18 cellular contexts compared by ENCODE assay signal in the genomic region with DNA sequence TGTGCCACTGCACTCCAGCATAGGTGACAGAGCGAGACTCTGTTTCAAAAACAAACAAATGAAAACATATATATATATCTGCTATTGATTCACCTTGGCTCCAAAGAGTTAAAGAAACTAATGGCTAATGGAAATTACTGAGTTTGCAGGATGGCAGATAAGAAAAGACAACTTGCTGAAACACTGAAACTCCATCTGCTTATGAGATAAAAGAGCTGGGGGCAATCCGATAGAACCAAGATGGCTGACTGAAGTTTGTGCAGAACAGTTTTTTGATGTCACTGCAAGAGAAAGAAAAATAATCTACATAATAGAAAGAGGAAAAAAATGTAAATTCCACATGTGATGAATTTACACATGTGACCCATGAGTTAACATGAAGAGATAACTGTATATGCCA.
"Had no signal": no experiment of that assay in that cellular context is flagged by ENCODE, and none has a peak within 500 bp of the region (broad histone marks: within the 10 kb centered on the region; RNA-seq: fewer than 3 reads in every experiment).

No MANE protein-coding gene starts in this region.

- H3K4me2 ChIP-seq: KMS-11, SK-N-SH had no signal

- DNase-seq: NCI-H1092, NCI-H1105 treated with DMSO at 0.1 percent for 48 hours, NCI-H1417 treated with DMSO at 0.1 percent for 48 hours, NCI-H146, NCI-H1694 treated with DMSO at 0.1 percent for 48 hours, NCI-H1930, NCI-H2081, NCI-H2107, NCI-H2227 treated with DMSO at 0.1 percent for 48 hours, NCI-H524, NCI-H526 treated with DMSO at 0.1 percent for 48 hours, NCI-H748 treated with DMSO at 0.1 percent for 48 hours, SHP77, SK-N-SH, SW 1271 had no signal

- H3K9ac ChIP-seq: KMS-11, SK-N-SH had no signal

- H3K9me3 ChIP-seq: SK-N-SH had no signal

- H3K9me2 ChIP-seq: SK-N-SH had no signal

- H3K27ac ChIP-seq: KMS-11, RWPE1 had no signal

- FAIRE-seq: HepG2 had no signal

- ATAC-seq: HepG2 had no signal
